Comparison of ENCODE assay signal across 8 cellular contexts in the genomic region with DNA sequence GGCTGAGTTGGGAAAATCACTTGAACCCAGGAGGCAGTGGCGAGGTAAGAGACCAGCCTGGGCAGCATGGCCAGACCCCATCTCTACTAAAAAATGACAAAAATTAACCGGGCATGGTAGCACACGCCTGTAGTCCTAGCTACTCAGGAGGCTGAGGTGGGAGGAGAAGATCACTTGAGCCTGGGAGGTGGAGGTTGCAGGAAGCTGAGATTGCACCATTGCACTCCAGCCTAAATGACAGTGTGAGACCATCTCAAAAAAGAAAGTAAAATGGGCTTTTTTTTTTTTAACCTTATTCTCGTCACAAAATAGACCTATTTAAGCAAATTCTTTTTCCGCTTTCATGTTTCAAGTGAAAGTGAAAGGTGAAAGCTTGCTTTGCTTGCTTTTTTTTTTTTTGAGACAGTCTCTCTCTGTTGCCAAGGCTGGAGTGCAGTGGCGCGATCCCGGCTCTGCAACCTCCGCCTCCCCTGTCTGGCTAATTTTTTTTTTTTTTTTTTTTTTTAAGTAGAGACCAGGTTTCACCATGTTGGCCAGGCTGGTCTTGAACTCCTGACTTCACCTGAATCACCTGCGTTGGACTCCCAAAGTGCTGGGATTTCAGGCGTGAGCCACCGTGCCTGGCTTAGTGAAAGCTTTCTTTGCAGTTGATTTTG. TPM values are rescaled to one million over a fixed set of nuclear protein-coding genes. Genes with fewer than 3 reads are reported as not detected.
DNase-seq lines count a peak whose midpoint lies in the region; ATAC-seq and TF ChIP-seq lines count a peak whose summit lies in the region.

No MANE protein-coding gene starts in this region.

- DNase-seq in activated T-cell treated with anti-CD3 and anti-CD28 coated beads, Interleukin-2, amount 50 U/mL, for 72 hours = peak; percentile 46 to 61
- DNase-seq in aorta (no peak), NCI-H2171 treated with DMSO at 0.1 percent for 48 hours (lab: John Stamatoyannopoulos, UW) (no peak), BE2C (no peak), NCI-H524 (lab: John Stamatoyannopoulos, UW) (no peak)

- H3K9me3 Mint-ChIP-seq in activated T-cell treated with anti-CD3 and anti-CD28 coated beads, Interleukin-2, amount 50 U/mL, for 72 hours = no peaks in the 10 kb centered on the region

- H3K4me3 ChIP-seq in muscle layer of duodenum (ENCODE audit: low read depth in 1 of 2, low read length in 2 of 2) (peak overlapping the region; percentile 28 to 33), aorta (ENCODE audit: low read length in 2 of 2) (no peak overlapping the region), BE2C (ENCODE audit: low read depth, low read length) (no peak overlapping the region)

- peaks cover 4 to 20% of the 10 kb centered on the region in 2 donors for H3K36me3 Mint-ChIP-seq in activated T-cell treated with anti-CD3 and anti-CD28 coated beads, Interleukin-2, amount 50 U/mL, for 72 hours (ENCODE audit: insufficient read depth in 2 of 2)

- H3K27ac Mint-ChIP-seq in activated T-cell treated with anti-CD3 and anti-CD28 coated beads, Interleukin-2, amount 50 U/mL, for 72 hours = peak overlapping the region; percentile 83

- H3K27ac ChIP-seq in muscle layer of duodenum (ENCODE audit: low read length) (no peak overlapping the region), aorta (ENCODE audit: low read depth in 1 of 2, low read length in 2 of 2) (no peak overlapping the region)

- WGBS in aorta, 2 donors = 68 to 71% methylated on average over 12 of the region's 12 CpGs

- H3K4me3 Mint-ChIP-seq in activated T-cell treated with anti-CD3 and anti-CD28 coated beads, Interleukin-2, amount 50 U/mL, for 72 hours = peak overlapping the region; percentile 88 to 92

- H3K27me3 ChIP-seq in muscle layer of duodenum (ENCODE audit: low read depth, low read length) = no peaks in the 10 kb centered on the region
- no peaks in the 10 kb centered on the region for H3K27me3 ChIP-seq in aorta (ENCODE audit: control insufficient read depth in 1 of 2, insufficient read depth in 2 of 2, low read length in 1 of 2)
- no peaks in the 10 kb centered on the region for H3K27me3 ChIP-seq in BE2C

- no peaks in the 10 kb centered on the region for H3K27me3 Mint-ChIP-seq in activated T-cell treated with anti-CD3 and anti-CD28 coated beads, Interleukin-2, amount 50 U/mL, for 72 hours (ENCODE audit: low read depth)

- H3K36me3 ChIP-seq in muscle layer of duodenum (ENCODE audit: control insufficient read depth in 1 of 2, insufficient read depth in 2 of 2, low read length in 2 of 2) (peaks cover 8 to 10% of the 10 kb centered on the region in 2 donors), aorta (ENCODE audit: control insufficient read depth in 1 of 2, insufficient read depth in 2 of 2, low read length in 1 of 2) (no peaks in the 10 kb centered on the region), BE2C (peaks cover 50% of the 10 kb centered on the region)

- H3K9me3 ChIP-seq in muscle layer of duodenum (ENCODE audit: control insufficient read depth in 1 of 2, low read length in 2 of 2) (no peaks in the 10 kb centered on the region), aorta (ENCODE audit: control insufficient read depth, low read length) (no peaks in the 10 kb centered on the region), BE2C (no peaks in the 10 kb centered on the region)

- peak; percentile 47 for ATAC-seq in GM18868 (IDR thresholded peaks at IDR 0.05; ENCODE audit: unreplicated experiment)
- peak; percentile 30 for ATAC-seq in HG03108 (IDR thresholded peaks at IDR 0.05; ENCODE audit: unreplicated experiment)
- ATAC-seq in activated T-cell treated with anti-CD3 and anti-CD28 coated beads, Interleukin-2, amount 50 U/mL, for 72 hours (replicated peaks in 1 of 2) = peak; percentile 39 to 42
- ATAC-seq in aorta (ENCODE audit: low FRiP score) = no peak

- peaks cover 54% of the 10 kb centered on the region for H3K4me1 Mint-ChIP-seq in activated T-cell treated with anti-CD3 and anti-CD28 coated beads, Interleukin-2, amount 50 U/mL, for 72 hours (ENCODE audit: low read depth)

- H3K4me1 ChIP-seq in muscle layer of duodenum (ENCODE audit: control insufficient read depth in 1 of 2, insufficient read depth in 2 of 2, low read length in 2 of 2) = peaks cover 0 to 39% of the 10 kb centered on the region in 2 donors
- peaks cover 0 to 3% of the 10 kb centered on the region in 2 donors for H3K4me1 ChIP-seq in aorta (ENCODE audit: control insufficient read depth in 1 of 2, insufficient read depth in 2 of 2, low read length in 2 of 2)
- H3K4me1 ChIP-seq in BE2C = no peaks in the 10 kb centered on the region; the same call in 1 of the 2 replicates

- intact Hi-C loops in aorta (cut with DNase I) = no loop called here

- TF ChIP-seq CTCF in BE2C (IDR thresholded peaks at IDR 0.05; ENCODE audit: low read depth, low read length) = no peak

RNA-seq across cellular contexts. Expression of gene PDIA3, which starts 3.6 kb away (rescaled TPM):
- total RNA-seq in activated T-cell treated with anti-CD3 and anti-CD28 coated beads, Interleukin-2, amount 50 U/mL, for 72 hours = 100 to 1,000 TPM; 193 to 244 TPM
- 100 to 1,000 TPM; 304 to 313 TPM for total RNA-seq in aorta
- polyA plus RNA-seq in aorta = 100 to 1,000 TPM; 156 to 219 TPM
- polyA plus RNA-seq in BE2C (2012; ENCODE audit: insufficient read depth, insufficient read length, low read depth) = 709 TPM

RNA-seq across cellular contexts. Expression of gene ELL3, which starts 26.9 kb away (rescaled TPM):
- 1 to 10 TPM; 2.2 to 4.3 TPM for total RNA-seq in activated T-cell treated with anti-CD3 and anti-CD28 coated beads, Interleukin-2, amount 50 U/mL, for 72 hours
- 1 to 10 TPM; 2.5 to 4.5 TPM for total RNA-seq in aorta
- 1 to 10 TPM; 7.8 to 7.9 TPM for polyA plus RNA-seq in aorta
- polyA plus RNA-seq in BE2C (2012; ENCODE audit: insufficient read depth, insufficient read length, low read depth) = 1.4 TPM

RNA-seq across cellular contexts. Expression of gene SERF2, which starts 42.3 kb away (rescaled TPM):
- 100 to 1,000 TPM; 445 to 520 TPM for total RNA-seq in activated T-cell treated with anti-CD3 and anti-CD28 coated beads, Interleukin-2, amount 50 U/mL, for 72 hours
- 100 to 1,000 TPM; 733 to 789 TPM for total RNA-seq in aorta
- 1,000 to 10,000 TPM; 1,795 to 2,327 TPM for polyA plus RNA-seq in aorta
- 2,082 TPM for polyA plus RNA-seq in BE2C (2012; ENCODE audit: insufficient read depth, insufficient read length, low read depth)

RNA-seq across cellular contexts. Expression of gene SERINC4, which starts 50.2 kb away (rescaled TPM):
- total RNA-seq in activated T-cell treated with anti-CD3 and anti-CD28 coated beads, Interleukin-2, amount 50 U/mL, for 72 hours = under 1 TPM; 0.14 to 0.23 TPM
- not detected for total RNA-seq in aorta
- polyA plus RNA-seq in aorta = under 1 TPM; 0.43 to 0.88 TPM
- 0.62 TPM for polyA plus RNA-seq in BE2C (2012; ENCODE audit: insufficient read depth, insufficient read length, low read depth)

RNA-seq across cellular contexts. Expression of gene HYPK, which starts 50.6 kb away (rescaled TPM):
- 10 to 100 TPM; 10.3 to 15.2 TPM for total RNA-seq in activated T-cell treated with anti-CD3 and anti-CD28 coated beads, Interleukin-2, amount 50 U/mL, for 72 hours
- total RNA-seq in aorta = 10 to 100 TPM; 12.6 to 16.3 TPM
- polyA plus RNA-seq in aorta = 10 to 100 TPM in 1 of 2 donors, 1 to 10 TPM in 1; 3.0 to 31.6 TPM
- 604 TPM for polyA plus RNA-seq in BE2C (2012; ENCODE audit: insufficient read depth, insufficient read length, low read depth)

Comparison
In these comparisons a context has a peak if more than half of its experiments do, and no peak if none do; other contexts are left out.
1. DNase-seq: peak in activated T-cell treated with anti-CD3 and anti-CD28 coated beads, Interleukin-2, amount 50 U/mL, for 72 hours (2 of 2); none in aorta (0 of 2), NCI-H2171 treated with DMSO at 0.1 percent for 48 hours (single experiment), BE2C (single experiment) and NCI-H524 (0 of 2).
2. H3K4me3 ChIP-seq: peak in muscle layer of duodenum (2 of 2); none in aorta (0 of 2) and BE2C (single experiment).